1 cellular context compared by ENCODE assay signal in the genomic region with DNA sequence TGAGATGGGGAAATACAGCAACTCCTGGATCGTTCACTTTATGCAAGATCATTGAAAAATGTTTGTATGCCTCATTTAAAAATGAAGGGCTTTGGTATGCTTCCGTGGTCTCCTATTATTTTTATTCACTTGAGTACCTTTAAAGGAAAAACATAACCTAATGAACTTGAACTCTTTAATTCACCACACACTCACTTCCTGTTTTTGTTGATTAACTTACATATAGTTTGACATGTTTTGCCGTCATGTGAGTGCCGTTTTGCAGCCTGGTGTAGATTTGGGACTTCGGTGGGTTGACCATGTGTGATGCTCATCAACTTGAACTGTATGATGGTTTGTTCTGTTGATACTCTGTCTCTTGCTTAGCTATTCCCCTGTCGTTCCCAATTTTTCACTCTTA.
TF ChIP-seq lines count a peak whose summit lies in the region.

No MANE protein-coding gene starts in this region.

TF ChIP-seq in GM23338, 12 proteins besides CTCF, POLR2A, EP300 and RAD21:
- TF ChIP-seq EZH2 (IDR thresholded peaks at IDR 0.05; ENCODE audit: low read depth, unreplicated experiment): no peak
TF ChIP-seq in GM23338: peak in this region for 0.
